16 cellular contexts compared by ENCODE assay signal in genomic region chr11:540583-541432, GRCh38.
"Had no signal": no experiment of that assay in that cellular context is flagged by ENCODE, and none has a peak within 500 bp of the region (broad histone marks: within the 10 kb centered on the region; RNA-seq: fewer than 3 reads in every experiment).

No MANE protein-coding gene starts in this region.

- H3K27me3 ChIP-seq: breast epithelium, right lobe of liver had no signal

- H3K9me3 ChIP-seq: breast epithelium, right lobe of liver, thoracic aorta had no signal

- DNase-seq: activated CD4-positive, alpha-beta T cell treated with anti-CD3 and anti-CD28 coated beads, Interleukin-2, amount 10 ng/mL, durations not matched to agents 7 days and 5 days; activated gamma-delta T cell; activated naive CD8-positive, alpha-beta T cell treated with anti-CD3 and anti-CD28 coated beads for 36 hours; activated T-cell treated with anti-CD3 and anti-CD28 coated beads, Interleukin-2, amount 50 U/mL, for 24 hours; immature natural killer cell; mesendoderm; stimulated activated CD4-positive, alpha-beta T cell treated with anti-CD3 and anti-CD28 coated beads, Interleukin-12 subunit alpha, Interleukin-12 subunit beta, amount 100 ng/mL, for 4 hours; stimulated activated CD4-positive, alpha-beta T cell treated with anti-CD3 and anti-CD28 coated beads, Interleukin-2, amount 100 ng/mL, for 48 hours; stimulated activated naive CD8-positive, alpha-beta T cell treated with anti-CD3 and anti-CD28 coated beads, Interleukin-15, amount 100 ng/mL, for 72 hours; T-helper 17 cell had no signal

- H3K4me3 ChIP-seq: breast epithelium, right lobe of liver, thoracic aorta had no signal

- H3K27ac Mint-ChIP-seq: activated CD4-positive, alpha-beta T cell treated with anti-CD3 and anti-CD28 coated beads, Interleukin-2, amount 10 ng/mL, durations not matched to agents 7 days and 5 days; activated naive CD8-positive, alpha-beta T cell treated with anti-CD3 and anti-CD28 coated beads for 36 hours; activated T-cell treated with anti-CD3 and anti-CD28 coated beads, Interleukin-2, amount 50 U/mL, for 24 hours; progenitor cell of endocrine pancreas; stimulated activated naive CD8-positive, alpha-beta T cell treated with anti-CD3 and anti-CD28 coated beads, Interleukin-15, amount 100 ng/mL, for 72 hours; T-helper 17 cell; WTC11 had no signal

- H3K36me3 Mint-ChIP-seq: activated naive CD8-positive, alpha-beta T cell treated with anti-CD3 and anti-CD28 coated beads for 36 hours; immature natural killer cell had no signal

- H3K9me3 Mint-ChIP-seq: activated CD4-positive, alpha-beta T cell treated with anti-CD3 and anti-CD28 coated beads, Interleukin-2, amount 10 ng/mL, durations not matched to agents 7 days and 5 days; activated naive CD8-positive, alpha-beta T cell treated with anti-CD3 and anti-CD28 coated beads for 36 hours; activated T-cell treated with anti-CD3 and anti-CD28 coated beads, Interleukin-2, amount 50 U/mL, for 24 hours; immature natural killer cell; stimulated activated naive CD8-positive, alpha-beta T cell treated with anti-CD3 and anti-CD28 coated beads, Interleukin-15, amount 100 ng/mL, for 72 hours; WTC11 had no signal

- ATAC-seq: left lobe of liver; right lobe of liver; stimulated activated naive CD8-positive, alpha-beta T cell treated with anti-CD3 and anti-CD28 coated beads, Interleukin-15, amount 100 ng/mL, for 72 hours; T-helper 17 cell; WTC11 had no signal

- H3K4me1 Mint-ChIP-seq: WTC11 had no signal

- H3K4me3 Mint-ChIP-seq: activated CD4-positive, alpha-beta T cell treated with anti-CD3 and anti-CD28 coated beads, Interleukin-2, amount 10 ng/mL, durations not matched to agents 7 days and 5 days; activated naive CD8-positive, alpha-beta T cell treated with anti-CD3 and anti-CD28 coated beads for 36 hours; activated T-cell treated with anti-CD3 and anti-CD28 coated beads, Interleukin-2, amount 50 U/mL, for 24 hours; immature natural killer cell; stimulated activated naive CD8-positive, alpha-beta T cell treated with anti-CD3 and anti-CD28 coated beads, Interleukin-15, amount 100 ng/mL, for 72 hours; T-helper 17 cell; WTC11 had no signal

- H3K27me3 Mint-ChIP-seq: activated CD4-positive, alpha-beta T cell treated with anti-CD3 and anti-CD28 coated beads, Interleukin-2, amount 10 ng/mL, durations not matched to agents 7 days and 5 days; activated naive CD8-positive, alpha-beta T cell treated with anti-CD3 and anti-CD28 coated beads for 36 hours; activated T-cell treated with anti-CD3 and anti-CD28 coated beads, Interleukin-2, amount 50 U/mL, for 24 hours; progenitor cell of endocrine pancreas; stimulated activated naive CD8-positive, alpha-beta T cell treated with anti-CD3 and anti-CD28 coated beads, Interleukin-15, amount 100 ng/mL, for 72 hours; T-helper 17 cell had no signal

- H3K27ac ChIP-seq: breast epithelium, right lobe of liver, thoracic aorta had no signal

- H3K36me3 ChIP-seq: breast epithelium, right lobe of liver, thoracic aorta had no signal
